Comparison of ENCODE assay signal across 27 cellular contexts in the genomic region with DNA sequence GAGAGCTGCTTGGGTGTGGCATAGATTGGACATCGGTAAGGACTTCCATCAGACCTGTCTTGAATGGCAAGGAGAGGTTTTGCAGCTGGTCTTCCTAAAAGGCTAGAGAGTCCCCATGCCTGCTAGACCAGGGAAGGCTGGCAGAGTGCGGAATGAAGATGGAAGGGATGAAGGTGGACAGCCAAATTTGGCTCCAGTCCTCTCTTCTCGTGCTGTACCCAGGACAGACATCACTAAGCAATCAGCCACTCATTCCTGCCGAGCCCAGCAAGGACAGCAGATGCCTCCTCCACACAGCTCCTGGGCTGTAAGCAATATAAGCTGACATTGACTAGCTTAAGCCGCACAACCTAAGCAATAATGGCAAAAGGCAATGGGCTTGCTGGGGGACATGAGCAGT.
"Had no signal": no experiment of that assay in that cellular context is flagged by ENCODE, and none has a peak within 500 bp of the region (broad histone marks: within the 10 kb centered on the region; RNA-seq: fewer than 3 reads in every experiment).

No MANE protein-coding gene starts in this region.

- H3K27me3 ChIP-seq: pancreas had no signal

- H3K36me3 ChIP-seq: left lung, lower lobe of right lung, pancreas, prostate gland, sigmoid colon, spleen, suprapubic skin, thoracic aorta, tibial artery, upper lobe of right lung had no signal

- H3K36me3 Mint-ChIP-seq: immature natural killer cell; naive thymus-derived CD8-positive, alpha-beta T cell; stimulated activated effector memory CD8-positive, alpha-beta T cell treated with anti-CD3 and anti-CD28 coated beads, Interleukin-12 subunit alpha, Interleukin-12 subunit beta, amount 100 ng/mL, for 72 hours had no signal

- DNase-seq: immature natural killer cell; kidney; left colon; lower lobe of right lung; mammary epithelial cell; mesenchymal stem cell; naive thymus-derived CD8-positive, alpha-beta T cell; posterior cingulate gyrus; retina; sigmoid colon; small intestine; spleen; stimulated activated CD4-positive, alpha-beta T cell treated with anti-CD3 and anti-CD28 coated beads, Interleukin-4, amount 100 ng/mL, for 24 hours; stimulated activated naive CD4-positive, alpha-beta T cell; tibial artery; trophoblast cell; upper lobe of right lung had no signal

- H3K4me1 Mint-ChIP-seq: immature natural killer cell; stimulated activated effector memory CD8-positive, alpha-beta T cell treated with anti-CD3 and anti-CD28 coated beads, Interleukin-12 subunit alpha, Interleukin-12 subunit beta, amount 100 ng/mL, for 72 hours had no signal

- ATAC-seq: left colon; left lung; lower lobe of right lung; naive thymus-derived CD8-positive, alpha-beta T cell; right cardiac atrium; stimulated activated effector memory CD8-positive, alpha-beta T cell treated with anti-CD3 and anti-CD28 coated beads, Interleukin-12 subunit alpha, Interleukin-12 subunit beta, amount 100 ng/mL, for 72 hours; upper lobe of right lung had no signal

- H3K4me1 ChIP-seq: left lung, lower lobe of right lung, prostate gland, sigmoid colon, spleen, suprapubic skin, tibial artery, upper lobe of right lung had no signal

- H3K9me3 ChIP-seq: left lung, lower lobe of right lung, pancreas, prostate gland, sigmoid colon, suprapubic skin, thoracic aorta, tibial artery, upper lobe of right lung had no signal

- H3K27ac ChIP-seq: left lung, lower lobe of right lung, pancreas, prostate gland, sigmoid colon, spleen, suprapubic skin, thoracic aorta, tibial artery, upper lobe of right lung had no signal

- H3K9me3 Mint-ChIP-seq: immature natural killer cell; stimulated activated effector memory CD8-positive, alpha-beta T cell treated with anti-CD3 and anti-CD28 coated beads, Interleukin-12 subunit alpha, Interleukin-12 subunit beta, amount 100 ng/mL, for 72 hours; stimulated activated naive CD8-positive, alpha-beta T cell treated with anti-CD3 and anti-CD28 coated beads, Interleukin-15, Interleukin-2, amounts not matched to agents 100 ng/mL and 50 ng/mL, for 24 hours had no signal

- H3K4me3 Mint-ChIP-seq: immature natural killer cell; naive thymus-derived CD8-positive, alpha-beta T cell; nephron; neural crest cell; stimulated activated effector memory CD8-positive, alpha-beta T cell treated with anti-CD3 and anti-CD28 coated beads, Interleukin-12 subunit alpha, Interleukin-12 subunit beta, amount 100 ng/mL, for 72 hours; stimulated activated naive CD8-positive, alpha-beta T cell treated with anti-CD3 and anti-CD28 coated beads, Interleukin-15, Interleukin-2, amounts not matched to agents 100 ng/mL and 50 ng/mL, for 24 hours had no signal

- H3K4me3 ChIP-seq: left lung, lower lobe of right lung, pancreas, prostate gland, sigmoid colon, spleen, suprapubic skin, thoracic aorta, tibial artery, upper lobe of right lung had no signal

- H3K27ac Mint-ChIP-seq: immature natural killer cell; naive thymus-derived CD8-positive, alpha-beta T cell; nephron; stimulated activated effector memory CD8-positive, alpha-beta T cell treated with anti-CD3 and anti-CD28 coated beads, Interleukin-12 subunit alpha, Interleukin-12 subunit beta, amount 100 ng/mL, for 72 hours; stimulated activated naive CD8-positive, alpha-beta T cell treated with anti-CD3 and anti-CD28 coated beads, Interleukin-15, Interleukin-2, amounts not matched to agents 100 ng/mL and 50 ng/mL, for 24 hours had no signal
